ENCODE assay signal across 22 cellular contexts in genomic region chr1:6095511-6096242, GRCh38.
"Had no signal": no experiment of that assay in that cellular context is flagged by ENCODE, and none has a peak within 500 bp of the region (broad histone marks: within the 10 kb centered on the region; RNA-seq: fewer than 3 reads in every experiment).

No MANE protein-coding gene starts in this region.

- H3K4me1 Mint-ChIP-seq: activated CD4-positive, alpha-beta memory T cell treated with anti-CD3 and anti-CD28 coated beads, Interleukin-2, amount 10 ng/mL, durations not matched to agents 7 days and 5 days; activated CD4-positive, alpha-beta T cell treated with anti-CD3 and anti-CD28 coated beads, Interleukin-2, amount 10 ng/mL, durations not matched to agents 7 days and 5 days; activated CD8-positive, alpha-beta memory T cell treated with anti-CD3 and anti-CD28 coated beads, Interleukin-2, amount 10 ng/mL, durations not matched to agents 7 days and 5 days; memory B cell had no signal

- H3K27me3 ChIP-seq: foreskin keratinocyte, heart left ventricle, pancreas had no signal

- H3K9me3 Mint-ChIP-seq: activated CD4-positive, alpha-beta memory T cell treated with anti-CD3 and anti-CD28 coated beads, Interleukin-2, amount 10 ng/mL, durations not matched to agents 7 days and 5 days; activated CD4-positive, alpha-beta T cell treated with anti-CD3 and anti-CD28 coated beads, Interleukin-2, amount 10 ng/mL, durations not matched to agents 7 days and 5 days; dendritic cell treated with granulocyte-macrophage colony-stimulating factor and Interleukin-4, amounts not matched to agents 40 ng/mL and 50 ng/mL, for 4 days; memory B cell; naive thymus-derived CD4-positive, alpha-beta T cell had no signal

- H3K27ac ChIP-seq: brain microvascular endothelial cell, esophagus muscularis mucosa, foreskin keratinocyte, heart left ventricle, pancreas, prostate gland, suprapubic skin, tibial artery had no signal

- H3K4me1 ChIP-seq: foreskin keratinocyte, pancreas, suprapubic skin, tibial artery had no signal

- H3K27ac Mint-ChIP-seq: activated CD4-positive, alpha-beta memory T cell treated with anti-CD3 and anti-CD28 coated beads, Interleukin-2, amount 10 ng/mL, durations not matched to agents 7 days and 5 days; activated CD4-positive, alpha-beta T cell treated with anti-CD3 and anti-CD28 coated beads, Interleukin-2, amount 10 ng/mL, durations not matched to agents 7 days and 5 days; activated CD8-positive, alpha-beta memory T cell treated with anti-CD3 and anti-CD28 coated beads, Interleukin-2, amount 10 ng/mL, durations not matched to agents 7 days and 5 days; activated naive CD8-positive, alpha-beta T cell; dendritic cell treated with granulocyte-macrophage colony-stimulating factor and Interleukin-4, amounts not matched to agents 40 ng/mL and 50 ng/mL, for 4 days; memory B cell; naive thymus-derived CD4-positive, alpha-beta T cell had no signal

- H3K4me3 ChIP-seq: esophagus muscularis mucosa, heart left ventricle, pancreas, prostate gland, suprapubic skin, tibial artery had no signal

- H3K36me3 ChIP-seq: brain microvascular endothelial cell, pancreas, prostate gland, suprapubic skin, tibial artery had no signal

- ATAC-seq: activated CD8-positive, alpha-beta memory T cell treated with anti-CD3 and anti-CD28 coated beads, Interleukin-2, amount 10 ng/mL, durations not matched to agents 7 days and 5 days; heart left ventricle; naive thymus-derived CD4-positive, alpha-beta T cell; pancreas had no signal

- H3K9me3 ChIP-seq: esophagus muscularis mucosa, heart left ventricle, pancreas, prostate gland, suprapubic skin, tibial artery had no signal

- DNase-seq: activated CD4-positive, alpha-beta memory T cell treated with anti-CD3 and anti-CD28 coated beads, Interleukin-2, amount 10 ng/mL, durations not matched to agents 7 days and 5 days; activated CD4-positive, alpha-beta T cell treated with anti-CD3 and anti-CD28 coated beads for 1 hour; activated CD4-positive, alpha-beta T cell treated with anti-CD3 and anti-CD28 coated beads, Interleukin-2, amount 10 ng/mL, durations not matched to agents 7 days and 5 days; activated CD8-positive, alpha-beta memory T cell treated with anti-CD3 and anti-CD28 coated beads, Interleukin-2, amount 10 ng/mL, durations not matched to agents 7 days and 5 days; activated effector memory CD4-positive, alpha-beta T cell treated with Interleukin-2 at 50 U/mL for 16 hours; activated naive CD4-positive, alpha-beta T cell treated with Interleukin-2 at 50 U/mL for 16 hours; brain microvascular endothelial cell; caudate nucleus; foreskin keratinocyte; midbrain; naive thymus-derived CD4-positive, alpha-beta T cell; nucleus accumbens; stimulated activated naive CD4-positive, alpha-beta T cell; tibial artery had no signal

- H3K27me3 Mint-ChIP-seq: activated CD4-positive, alpha-beta memory T cell treated with anti-CD3 and anti-CD28 coated beads, Interleukin-2, amount 10 ng/mL, durations not matched to agents 7 days and 5 days; activated CD4-positive, alpha-beta T cell treated with anti-CD3 and anti-CD28 coated beads, Interleukin-2, amount 10 ng/mL, durations not matched to agents 7 days and 5 days; activated CD8-positive, alpha-beta memory T cell treated with anti-CD3 and anti-CD28 coated beads, Interleukin-2, amount 10 ng/mL, durations not matched to agents 7 days and 5 days; activated naive CD8-positive, alpha-beta T cell; dendritic cell treated with granulocyte-macrophage colony-stimulating factor and Interleukin-4, amounts not matched to agents 40 ng/mL and 50 ng/mL, for 4 days; memory B cell; naive thymus-derived CD4-positive, alpha-beta T cell had no signal

- H3K4me3 Mint-ChIP-seq: activated CD4-positive, alpha-beta memory T cell treated with anti-CD3 and anti-CD28 coated beads, Interleukin-2, amount 10 ng/mL, durations not matched to agents 7 days and 5 days; activated CD4-positive, alpha-beta T cell treated with anti-CD3 and anti-CD28 coated beads, Interleukin-2, amount 10 ng/mL, durations not matched to agents 7 days and 5 days; activated CD8-positive, alpha-beta memory T cell treated with anti-CD3 and anti-CD28 coated beads, Interleukin-2, amount 10 ng/mL, durations not matched to agents 7 days and 5 days; activated naive CD8-positive, alpha-beta T cell; dendritic cell treated with granulocyte-macrophage colony-stimulating factor and Interleukin-4, amounts not matched to agents 40 ng/mL and 50 ng/mL, for 4 days; memory B cell; naive thymus-derived CD4-positive, alpha-beta T cell had no signal
